Comparison of ENCODE assay signal across 9 cellular contexts in genomic region chr14:68939893-68940613, GRCh38. TPM values are rescaled to one million over a fixed set of nuclear protein-coding genes. Genes with fewer than 3 reads are reported as not detected.
DNase-seq lines count a peak whose midpoint lies in the region; ATAC-seq and TF ChIP-seq lines count a peak whose summit lies in the region.
"Had no signal": no experiment of that assay in that cellular context is flagged by ENCODE, and none has a peak within 500 bp of the region (broad histone marks: within the 10 kb centered on the region; RNA-seq: fewer than 3 reads in every experiment).

No MANE protein-coding gene starts in this region.

- no peak for TF ChIP-seq CTCF in HEK293 (tag by site-specific recombination; IDR thresholded peaks at IDR 0.05)
- TF ChIP-seq CTCF in right atrium auricular region (IDR thresholded peaks at IDR 0.05), result no peak

- no peak for DNase-seq in activated naive CD8-positive, alpha-beta T cell treated with anti-CD3 and anti-CD28 coated beads, Interleukin-2, amount 10 ng/mL, durations not matched to agents 7 days and 5 days
- DNase-seq in right atrium auricular region (ENCODE audit: low spot score), result peak; percentile 93
- DNase-seq in SKM-1 (lab: John Stamatoyannopoulos, UW; ENCODE audit: unreplicated experiment), result no peak

- H3K36me3 ChIP-seq in HEK293 (ENCODE audit: control insufficient read depth in 2 of 2, insufficient read depth in 1 of 2, low read length in 2 of 2) (no peaks in the 10 kb centered on the region), right atrium auricular region (no peaks in the 10 kb centered on the region), skeletal muscle tissue (ENCODE audit: control insufficient read depth in 3 of 3, insufficient read depth in 3 of 3, low read length in 3 of 3) (no peaks in the 10 kb centered on the region)

- CTCF ChIA-PET in HEK293 (lab: Yijun Ruan, JAX), result interaction anchor here (0.6 to 5.1 kb wide), 17 partner anchors 8 to 167 kb away, joined by 3 to 41 read pairs (median 5); no protein-coding TSS in a partner anchor

- H3K4me3 ChIP-seq in HEK293 (ENCODE audit: low read depth, low read length) (no peak overlapping the region), right atrium auricular region (no peak overlapping the region), skeletal muscle tissue (ENCODE audit: low read length in 3 of 3) (peak overlapping the region in 1 of 3 donors; percentile 13)

- H3K9me3 Mint-ChIP-seq in activated naive CD8-positive, alpha-beta T cell treated with anti-CD3 and anti-CD28 coated beads, Interleukin-2, amount 10 ng/mL, durations not matched to agents 7 days and 5 days, result no peaks in the 10 kb centered on the region
- H3K9me3 Mint-ChIP-seq: neural crest cell had no signal

- no peak overlapping the region for H3K27ac Mint-ChIP-seq in activated naive CD8-positive, alpha-beta T cell treated with anti-CD3 and anti-CD28 coated beads, Interleukin-2, amount 10 ng/mL, durations not matched to agents 7 days and 5 days

- H3K9ac ChIP-seq in skeletal muscle tissue (ENCODE audit: low read depth in 1 of 3, low read length in 3 of 3), result peak overlapping the region in 2 of 3 donors; percentile 25 to 50

- H3K36me3 Mint-ChIP-seq in activated naive CD8-positive, alpha-beta T cell treated with anti-CD3 and anti-CD28 coated beads, Interleukin-2, amount 10 ng/mL, durations not matched to agents 7 days and 5 days, result no peaks in the 10 kb centered on the region

- H3K9me3 ChIP-seq in HEK293 (ENCODE audit: control insufficient read depth, insufficient read depth, low read depth, low read length) (no peaks in the 10 kb centered on the region), right atrium auricular region (no peaks in the 10 kb centered on the region), skeletal muscle tissue (ENCODE audit: control insufficient read depth in 3 of 3, low read length in 3 of 3) (no peaks in the 10 kb centered on the region)

- H3K4me1 ChIP-seq in HEK293 (ENCODE audit: control insufficient read depth, insufficient read depth, low read length) (peaks cover 11% of the 10 kb centered on the region), right atrium auricular region (peaks cover 0 to 100% of the 10 kb centered on the region in 2 donors), skeletal muscle tissue (ENCODE audit: control insufficient read depth in 3 of 3, insufficient read depth in 3 of 3, low read length in 3 of 3) (peaks cover 68 to 76% (median 70%) of the 10 kb centered on the region in 3 donors)

- no peaks in the 10 kb centered on the region for H3K27me3 Mint-ChIP-seq in activated naive CD8-positive, alpha-beta T cell treated with anti-CD3 and anti-CD28 coated beads, Interleukin-2, amount 10 ng/mL, durations not matched to agents 7 days and 5 days

- H3K27ac ChIP-seq in HEK293 (ENCODE audit: extremely low read depth, low read depth, low read length) (peak overlapping the region; percentile 29; the same call in 1 of the 2 replicates), right atrium auricular region (peak overlapping the region; percentile 86 to 91), skeletal muscle tissue (ENCODE audit: low read depth, low read length) (peak overlapping the region; percentile 73)

- H3K27me3 ChIP-seq in right atrium auricular region, result no peaks in the 10 kb centered on the region
- peaks cover 0 to 2% (median 0%) of the 10 kb centered on the region in 3 donors for H3K27me3 ChIP-seq in skeletal muscle tissue (ENCODE audit: control insufficient read depth in 3 of 3, insufficient read depth in 3 of 3, low read length in 3 of 3)

- peak overlapping the region; percentile 72 for H3K4me3 Mint-ChIP-seq in activated naive CD8-positive, alpha-beta T cell treated with anti-CD3 and anti-CD28 coated beads, Interleukin-2, amount 10 ng/mL, durations not matched to agents 7 days and 5 days
- H3K4me3 Mint-ChIP-seq: neural crest cell had no signal

- ATAC-seq in activated naive CD8-positive, alpha-beta T cell treated with anti-CD3 and anti-CD28 coated beads, Interleukin-2, amount 10 ng/mL, durations not matched to agents 7 days and 5 days (ENCODE audit: low read depth), result peak; percentile 59
- no peak for ATAC-seq in HG03460 (IDR thresholded peaks at IDR 0.05; ENCODE audit: unreplicated experiment)
- no peak for ATAC-seq in HG03469 (IDR thresholded peaks at IDR 0.05; ENCODE audit: unreplicated experiment)
- no peak for ATAC-seq in GM18498 (IDR thresholded peaks at IDR 0.05; ENCODE audit: unreplicated experiment)

- POLR2A ChIA-PET in HEK293 (lab: Yijun Ruan, JAX), result interaction anchor here (0.5 to 1.8 kb wide), 12 partner anchors 11 to 251 kb away, joined by 3 to 16 read pairs (median 3); partner anchors contain the start of genes ACTN1 and EXD2
- POLR2A ChIA-PET in activated naive CD8-positive, alpha-beta T cell treated with anti-CD3 and anti-CD28 coated beads, Interleukin-2, amount 10 ng/mL, durations not matched to agents 7 days and 5 days (lab: Charles Lee), result interaction anchor here (0.8 to 2.7 kb wide), 7 partner anchors 8 to 38 kb away, joined by 3 to 13 read pairs (median 4); no protein-coding TSS in a partner anchor

- H3K4me1 Mint-ChIP-seq in activated naive CD8-positive, alpha-beta T cell treated with anti-CD3 and anti-CD28 coated beads, Interleukin-2, amount 10 ng/mL, durations not matched to agents 7 days and 5 days, result peaks cover 33% of the 10 kb centered on the region

TF ChIP-seq in HEK293, 187 proteins besides CTCF, POLR2A, EP300 and RAD21 (continues in another document):
- TF ChIP-seq ZBTB17 (tag by site-specific recombination; IDR thresholded peaks at IDR 0.05), result peak; percentile 75
- TF ChIP-seq ZNF571 (tag by site-specific recombination; IDR thresholded peaks at IDR 0.05), result no peak
- TF ChIP-seq KLF9 (tag by site-specific recombination; IDR thresholded peaks at IDR 0.05; ENCODE audit: low read depth), result 0 out of 2 replicates have a peak, but pooled peaks have one; percentile 23
- TF ChIP-seq ZNF239 (tag by site-specific recombination; IDR thresholded peaks at IDR 0.05), result no peak
- no peak for TF ChIP-seq ZNF324 (tag by site-specific recombination; IDR thresholded peaks at IDR 0.05)
- peak; percentile 45; the same call in 1 of the 2 replicates for TF ChIP-seq ZBTB20 (tag by site-specific recombination; IDR thresholded peaks at IDR 0.05)
- no peak for TF ChIP-seq ZNF558 (tag by site-specific recombination; IDR thresholded peaks at IDR 0.05)
- 0 out of 2 replicates have a peak, but pooled peaks have one; percentile 52 for TF ChIP-seq ZNF660 (tag by site-specific recombination; IDR thresholded peaks at IDR 0.05)
- TF ChIP-seq ZNF423 (tag by site-specific recombination; IDR thresholded peaks at IDR 0.05), result peak; percentile 69; the same call in 1 of the 2 replicates
- peak; percentile 20; the same call in 1 of the 2 replicates for TF ChIP-seq ZNF398 (tag by site-specific recombination; IDR thresholded peaks at IDR 0.05)
- TF ChIP-seq, protein P1, sequence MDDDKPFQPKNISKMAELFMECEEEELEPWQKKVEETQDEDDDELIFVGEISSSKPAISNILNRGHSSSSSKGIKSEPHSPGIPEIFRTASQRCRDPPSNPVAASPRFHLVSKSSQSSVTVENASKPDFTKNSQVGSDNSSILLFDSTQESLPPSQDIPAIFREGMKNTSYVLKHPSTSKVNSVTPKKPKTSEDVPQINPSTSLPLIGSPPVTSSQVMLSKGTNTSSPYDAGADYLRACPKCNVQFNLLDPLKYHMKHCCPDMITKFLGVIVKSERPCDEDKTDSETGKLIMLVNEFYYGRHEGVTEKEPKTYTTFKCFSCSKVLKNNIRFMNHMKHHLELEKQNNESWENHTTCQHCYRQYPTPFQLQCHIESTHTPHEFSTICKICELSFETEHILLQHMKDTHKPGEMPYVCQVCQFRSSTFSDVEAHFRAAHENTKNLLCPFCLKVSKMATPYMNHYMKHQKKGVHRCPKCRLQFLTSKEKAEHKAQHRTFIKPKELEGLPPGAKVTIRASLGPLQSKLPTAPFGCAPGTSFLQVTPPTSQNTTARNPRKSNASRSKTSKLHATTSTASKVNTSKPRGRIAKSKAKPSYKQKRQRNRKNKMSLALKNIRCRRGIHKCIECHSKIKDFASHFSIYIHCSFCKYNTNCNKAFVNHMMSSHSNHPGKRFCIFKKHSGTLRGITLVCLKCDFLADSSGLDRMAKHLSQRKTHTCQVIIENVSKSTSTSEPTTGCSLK (tag by site-specific recombination; IDR thresholded peaks at IDR 0.05), result no peak
- no peak for TF ChIP-seq ZBTB7A (tag by site-specific recombination; IDR thresholded peaks at IDR 0.05; ENCODE audit: low read depth)
- TF ChIP-seq ZNF292 (tag by site-specific recombination; IDR thresholded peaks at IDR 0.05; ENCODE audit: borderline replicate concordance, low read depth), result no peak
- no peak for TF ChIP-seq ZNF433 (tag by site-specific recombination; IDR thresholded peaks at IDR 0.05; ENCODE audit: low read depth)
- TF ChIP-seq ZSCAN4 (tag by site-specific recombination; IDR thresholded peaks at IDR 0.05), result no peak
- TF ChIP-seq ZNF37A (tag by site-specific recombination; IDR thresholded peaks at IDR 0.05), result no peak

RNA-seq across cellular contexts. Expression of gene ACTN1, which starts 39.0 kb away (rescaled TPM):
- total RNA-seq in activated naive CD8-positive, alpha-beta T cell treated with anti-CD3 and anti-CD28 coated beads, Interleukin-2, amount 10 ng/mL, durations not matched to agents 7 days and 5 days, result 10 to 100 TPM; 63.8 to 71.5 TPM
- total RNA-seq in right atrium auricular region (100 to 1,000 TPM; 170 to 316 TPM), skeletal muscle tissue (44.9 TPM)

Comparison
In these comparisons a context has a peak if more than half of its experiments do, and no peak if none do; other contexts are left out.
1. H3K27ac ChIP-seq: peak in every context shown above with its lines; median percentile 88 in right atrium auricular region; 73 in skeletal muscle tissue; 29 in HEK293.